2 cellular contexts compared by ENCODE assay signal in the genomic region with DNA sequence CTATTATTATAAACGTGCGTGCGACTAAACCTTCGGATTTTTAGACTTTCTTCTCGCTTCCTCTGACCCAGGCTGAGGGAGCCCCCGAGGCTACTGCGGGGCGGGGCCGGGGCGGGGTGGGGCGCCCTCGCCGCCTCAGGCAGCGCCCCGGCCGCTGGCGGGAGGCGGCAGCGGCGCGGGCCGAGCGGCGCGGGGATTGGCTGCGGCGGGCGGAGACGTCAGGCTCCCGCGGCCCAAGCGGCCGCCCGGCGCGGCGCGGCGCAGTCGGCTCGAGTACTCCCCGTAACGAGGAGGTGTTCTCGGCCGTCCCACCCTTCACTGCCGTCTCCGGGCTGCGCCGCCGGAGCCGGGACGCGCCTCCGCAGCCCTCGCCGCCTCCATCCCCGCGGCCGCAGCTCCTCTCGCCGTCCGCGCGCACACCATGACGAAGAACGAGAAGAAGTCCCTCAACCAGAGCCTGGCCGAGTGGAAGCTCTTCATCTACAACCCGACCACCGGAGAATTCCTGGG.
A peak's percentile ranks its signal among the peaks of the same experiment; 100 is the strongest.
TF ChIP-seq lines count a peak whose summit lies in the region.

A gene (plus strand): TSS at position 263 of the 510 bp plus-strand sequence. CDS start 159 bp downstream, at position 422.

TF ChIP-seq in A549, 52 proteins besides CTCF, POLR2A, EP300 and RAD21 (continued from another document):
- TF ChIP-seq, protein P1, sequence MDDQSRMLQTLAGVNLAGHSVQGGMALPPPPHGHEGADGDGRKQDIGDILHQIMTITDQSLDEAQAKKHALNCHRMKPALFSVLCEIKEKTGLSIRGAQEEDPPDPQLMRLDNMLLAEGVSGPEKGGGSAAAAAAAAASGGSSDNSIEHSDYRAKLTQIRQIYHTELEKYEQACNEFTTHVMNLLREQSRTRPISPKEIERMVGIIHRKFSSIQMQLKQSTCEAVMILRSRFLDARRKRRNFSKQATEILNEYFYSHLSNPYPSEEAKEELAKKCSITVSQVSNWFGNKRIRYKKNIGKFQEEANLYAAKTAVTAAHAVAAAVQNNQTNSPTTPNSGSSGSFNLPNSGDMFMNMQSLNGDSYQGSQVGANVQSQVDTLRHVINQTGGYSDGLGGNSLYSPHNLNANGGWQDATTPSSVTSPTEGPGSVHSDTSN (IDR thresholded peaks at IDR 0.05): no peak
- TF ChIP-seq, protein P2, sequence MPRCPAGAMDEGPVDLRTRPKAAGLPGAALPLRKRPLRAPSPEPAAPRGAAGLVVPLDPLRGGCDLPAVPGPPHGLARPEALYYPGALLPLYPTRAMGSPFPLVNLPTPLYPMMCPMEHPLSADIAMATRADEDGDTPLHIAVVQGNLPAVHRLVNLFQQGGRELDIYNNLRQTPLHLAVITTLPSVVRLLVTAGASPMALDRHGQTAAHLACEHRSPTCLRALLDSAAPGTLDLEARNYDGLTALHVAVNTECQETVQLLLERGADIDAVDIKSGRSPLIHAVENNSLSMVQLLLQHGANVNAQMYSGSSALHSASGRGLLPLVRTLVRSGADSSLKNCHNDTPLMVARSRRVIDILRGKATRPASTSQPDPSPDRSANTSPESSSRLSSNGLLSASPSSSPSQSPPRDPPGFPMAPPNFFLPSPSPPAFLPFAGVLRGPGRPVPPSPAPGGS (IDR thresholded peaks at IDR 0.05): peak; percentile 91; the same call in 2 of the 3 replicates
- TF ChIP-seq FOSB (CRISPR knock-in tag; IDR thresholded peaks at IDR 0.05) (no peak), JUNB (IDR thresholded peaks at IDR 0.05) (no peak)
- TF ChIP-seq, protein P3, sequence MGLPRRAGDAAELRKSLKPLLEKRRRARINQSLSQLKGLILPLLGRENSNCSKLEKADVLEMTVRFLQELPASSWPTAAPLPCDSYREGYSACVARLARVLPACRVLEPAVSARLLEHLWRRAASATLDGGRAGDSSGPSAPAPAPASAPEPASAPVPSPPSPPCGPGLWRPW (IDR thresholded peaks at IDR 0.05): no peak
TF ChIP-seq in A549: peak in this region for 5.

TF ChIP-seq in WTC11, 78 proteins besides CTCF, POLR2A, EP300 and RAD21 (continued from another document and continues in another):
- TF ChIP-seq, protein P4, sequence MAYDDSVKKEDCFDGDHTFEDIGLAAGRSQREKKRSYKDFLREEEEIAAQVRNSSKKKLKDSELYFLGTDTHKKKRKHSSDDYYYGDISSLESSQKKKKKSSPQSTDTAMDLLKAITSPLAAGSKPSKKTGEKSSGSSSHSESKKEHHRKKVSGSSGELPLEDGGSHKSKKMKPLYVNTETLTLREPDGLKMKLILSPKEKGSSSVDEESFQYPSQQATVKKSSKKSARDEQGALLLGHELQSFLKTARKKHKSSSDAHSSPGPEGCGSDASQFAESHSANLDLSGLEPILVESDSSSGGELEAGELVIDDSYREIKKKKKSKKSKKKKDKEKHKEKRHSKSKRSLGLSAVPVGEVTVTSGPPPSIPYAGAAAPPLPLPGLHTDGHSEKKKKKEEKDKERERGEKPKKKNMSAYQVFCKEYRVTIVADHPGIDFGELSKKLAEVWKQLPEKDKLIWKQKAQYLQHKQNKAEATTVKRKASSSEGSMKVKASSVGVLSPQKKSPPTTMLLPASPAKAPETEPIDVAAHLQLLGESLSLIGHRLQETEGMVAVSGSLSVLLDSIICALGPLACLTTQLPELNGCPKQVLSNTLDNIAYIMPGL (CRISPR knock-in tag; IDR thresholded peaks at IDR 0.05): peak; percentile 55; the same call in 1 of the 2 replicates
- no peak; the same call in 1 of the 2 replicates for TF ChIP-seq TEAD4 (CRISPR knock-in tag; IDR thresholded peaks at IDR 0.05)
- no peak for TF ChIP-seq PRRX2 (CRISPR knock-in tag; IDR thresholded peaks at IDR 0.05)
- TF ChIP-seq RELA (CRISPR knock-in tag; IDR thresholded peaks at IDR 0.05; ENCODE audit: borderline replicate concordance): no peak
- TF ChIP-seq, protein P5, sequence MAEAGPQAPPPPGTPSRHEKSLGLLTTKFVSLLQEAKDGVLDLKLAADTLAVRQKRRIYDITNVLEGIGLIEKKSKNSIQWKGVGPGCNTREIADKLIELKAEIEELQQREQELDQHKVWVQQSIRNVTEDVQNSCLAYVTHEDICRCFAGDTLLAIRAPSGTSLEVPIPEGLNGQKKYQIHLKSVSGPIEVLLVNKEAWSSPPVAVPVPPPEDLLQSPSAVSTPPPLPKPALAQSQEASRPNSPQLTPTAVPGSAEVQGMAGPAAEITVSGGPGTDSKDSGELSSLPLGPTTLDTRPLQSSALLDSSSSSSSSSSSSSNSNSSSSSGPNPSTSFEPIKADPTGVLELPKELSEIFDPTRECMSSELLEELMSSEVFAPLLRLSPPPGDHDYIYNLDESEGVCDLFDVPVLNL (CRISPR knock-in tag; IDR thresholded peaks at IDR 0.05; ENCODE audit: borderline replicate concordance, low read depth): no peak
- no peak for TF ChIP-seq ZNF232 (CRISPR knock-in tag; IDR thresholded peaks at IDR 0.05)
- TF ChIP-seq, protein P6, sequence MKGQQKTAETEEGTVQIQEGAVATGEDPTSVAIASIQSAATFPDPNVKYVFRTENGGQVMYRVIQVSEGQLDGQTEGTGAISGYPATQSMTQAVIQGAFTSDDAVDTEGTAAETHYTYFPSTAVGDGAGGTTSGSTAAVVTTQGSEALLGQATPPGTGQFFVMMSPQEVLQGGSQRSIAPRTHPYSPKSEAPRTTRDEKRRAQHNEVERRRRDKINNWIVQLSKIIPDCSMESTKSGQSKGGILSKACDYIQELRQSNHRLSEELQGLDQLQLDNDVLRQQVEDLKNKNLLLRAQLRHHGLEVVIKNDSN (CRISPR knock-in tag; IDR thresholded peaks at IDR 0.05): no peak
- TF ChIP-seq, protein P7, sequence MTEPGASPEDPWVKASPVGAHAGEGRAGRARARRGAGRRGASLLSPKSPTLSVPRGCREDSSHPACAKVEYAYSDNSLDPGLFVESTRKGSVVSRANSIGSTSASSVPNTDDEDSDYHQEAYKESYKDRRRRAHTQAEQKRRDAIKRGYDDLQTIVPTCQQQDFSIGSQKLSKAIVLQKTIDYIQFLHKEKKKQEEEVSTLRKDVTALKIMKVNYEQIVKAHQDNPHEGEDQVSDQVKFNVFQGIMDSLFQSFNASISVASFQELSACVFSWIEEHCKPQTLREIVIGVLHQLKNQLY (CRISPR knock-in tag; IDR thresholded peaks at IDR 0.05): no peak
- TF ChIP-seq, protein P8, sequence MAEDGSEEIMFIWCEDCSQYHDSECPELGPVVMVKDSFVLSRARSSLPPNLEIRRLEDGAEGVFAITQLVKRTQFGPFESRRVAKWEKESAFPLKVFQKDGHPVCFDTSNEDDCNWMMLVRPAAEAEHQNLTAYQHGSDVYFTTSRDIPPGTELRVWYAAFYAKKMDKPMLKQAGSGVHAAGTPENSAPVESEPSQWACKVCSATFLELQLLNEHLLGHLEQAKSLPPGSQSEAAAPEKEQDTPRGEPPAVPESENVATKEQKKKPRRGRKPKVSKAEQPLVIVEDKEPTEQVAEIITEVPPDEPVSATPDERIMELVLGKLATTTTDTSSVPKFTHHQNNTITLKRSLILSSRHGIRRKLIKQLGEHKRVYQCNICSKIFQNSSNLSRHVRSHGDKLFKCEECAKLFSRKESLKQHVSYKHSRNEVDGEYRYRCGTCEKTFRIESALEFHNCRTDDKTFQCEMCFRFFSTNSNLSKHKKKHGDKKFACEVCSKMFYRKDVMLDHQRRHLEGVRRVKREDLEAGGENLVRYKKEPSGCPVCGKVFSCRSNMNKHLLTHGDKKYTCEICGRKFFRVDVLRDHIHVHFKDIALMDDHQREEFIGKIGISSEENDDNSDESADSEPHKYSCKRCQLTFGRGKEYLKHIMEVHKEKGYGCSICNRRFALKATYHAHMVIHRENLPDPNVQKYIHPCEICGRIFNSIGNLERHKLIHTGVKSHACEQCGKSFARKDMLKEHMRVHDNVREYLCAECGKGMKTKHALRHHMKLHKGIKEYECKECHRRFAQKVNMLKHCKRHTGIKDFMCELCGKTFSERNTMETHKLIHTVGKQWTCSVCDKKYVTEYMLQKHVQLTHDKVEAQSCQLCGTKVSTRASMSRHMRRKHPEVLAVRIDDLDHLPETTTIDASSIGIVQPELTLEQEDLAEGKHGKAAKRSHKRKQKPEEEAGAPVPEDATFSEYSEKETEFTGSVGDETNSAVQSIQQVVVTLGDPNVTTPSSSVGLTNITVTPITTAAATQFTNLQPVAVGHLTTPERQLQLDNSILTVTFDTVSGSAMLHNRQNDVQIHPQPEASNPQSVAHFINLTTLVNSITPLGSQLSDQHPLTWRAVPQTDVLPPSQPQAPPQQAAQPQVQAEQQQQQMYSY (CRISPR knock-in tag; IDR thresholded peaks at IDR 0.05): no peak
- TF ChIP-seq, protein P9, sequence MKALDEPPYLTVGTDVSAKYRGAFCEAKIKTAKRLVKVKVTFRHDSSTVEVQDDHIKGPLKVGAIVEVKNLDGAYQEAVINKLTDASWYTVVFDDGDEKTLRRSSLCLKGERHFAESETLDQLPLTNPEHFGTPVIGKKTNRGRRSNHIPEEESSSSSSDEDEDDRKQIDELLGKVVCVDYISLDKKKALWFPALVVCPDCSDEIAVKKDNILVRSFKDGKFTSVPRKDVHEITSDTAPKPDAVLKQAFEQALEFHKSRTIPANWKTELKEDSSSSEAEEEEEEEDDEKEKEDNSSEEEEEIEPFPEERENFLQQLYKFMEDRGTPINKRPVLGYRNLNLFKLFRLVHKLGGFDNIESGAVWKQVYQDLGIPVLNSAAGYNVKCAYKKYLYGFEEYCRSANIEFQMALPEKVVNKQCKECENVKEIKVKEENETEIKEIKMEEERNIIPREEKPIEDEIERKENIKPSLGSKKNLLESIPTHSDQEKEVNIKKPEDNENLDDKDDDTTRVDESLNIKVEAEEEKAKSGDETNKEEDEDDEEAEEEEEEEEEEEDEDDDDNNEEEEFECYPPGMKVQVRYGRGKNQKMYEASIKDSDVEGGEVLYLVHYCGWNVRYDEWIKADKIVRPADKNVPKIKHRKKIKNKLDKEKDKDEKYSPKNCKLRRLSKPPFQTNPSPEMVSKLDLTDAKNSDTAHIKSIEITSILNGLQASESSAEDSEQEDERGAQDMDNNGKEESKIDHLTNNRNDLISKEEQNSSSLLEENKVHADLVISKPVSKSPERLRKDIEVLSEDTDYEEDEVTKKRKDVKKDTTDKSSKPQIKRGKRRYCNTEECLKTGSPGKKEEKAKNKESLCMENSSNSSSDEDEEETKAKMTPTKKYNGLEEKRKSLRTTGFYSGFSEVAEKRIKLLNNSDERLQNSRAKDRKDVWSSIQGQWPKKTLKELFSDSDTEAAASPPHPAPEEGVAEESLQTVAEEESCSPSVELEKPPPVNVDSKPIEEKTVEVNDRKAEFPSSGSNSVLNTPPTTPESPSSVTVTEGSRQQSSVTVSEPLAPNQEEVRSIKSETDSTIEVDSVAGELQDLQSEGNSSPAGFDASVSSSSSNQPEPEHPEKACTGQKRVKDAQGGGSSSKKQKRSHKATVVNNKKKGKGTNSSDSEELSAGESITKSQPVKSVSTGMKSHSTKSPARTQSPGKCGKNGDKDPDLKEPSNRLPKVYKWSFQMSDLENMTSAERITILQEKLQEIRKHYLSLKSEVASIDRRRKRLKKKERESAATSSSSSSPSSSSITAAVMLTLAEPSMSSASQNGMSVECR (CRISPR knock-in tag; IDR thresholded peaks at IDR 0.05; ENCODE audit: borderline replicate concordance): 0 out of 2 replicates have a peak, but pooled peaks have one; percentile 24
- no peak for TF ChIP-seq ZNF121 (CRISPR knock-in tag; IDR thresholded peaks at IDR 0.05)
- no peak for TF ChIP-seq ZNF416 (CRISPR knock-in tag; IDR thresholded peaks at IDR 0.05)
- no peak for TF ChIP-seq FOXP1 (CRISPR knock-in tag; IDR thresholded peaks at IDR 0.05; ENCODE audit: borderline replicate concordance)
- 0 out of 2 replicates have a peak, but pooled peaks have one; percentile 23 for TF ChIP-seq SMAD3 (CRISPR knock-in tag; IDR thresholded peaks at IDR 0.05; ENCODE audit: borderline replicate concordance)
- TF ChIP-seq GRHL2 (CRISPR knock-in tag; IDR thresholded peaks at IDR 0.05; ENCODE audit: insufficient replicate concordance, severe bottlenecking): no peak
- TF ChIP-seq, protein P10, sequence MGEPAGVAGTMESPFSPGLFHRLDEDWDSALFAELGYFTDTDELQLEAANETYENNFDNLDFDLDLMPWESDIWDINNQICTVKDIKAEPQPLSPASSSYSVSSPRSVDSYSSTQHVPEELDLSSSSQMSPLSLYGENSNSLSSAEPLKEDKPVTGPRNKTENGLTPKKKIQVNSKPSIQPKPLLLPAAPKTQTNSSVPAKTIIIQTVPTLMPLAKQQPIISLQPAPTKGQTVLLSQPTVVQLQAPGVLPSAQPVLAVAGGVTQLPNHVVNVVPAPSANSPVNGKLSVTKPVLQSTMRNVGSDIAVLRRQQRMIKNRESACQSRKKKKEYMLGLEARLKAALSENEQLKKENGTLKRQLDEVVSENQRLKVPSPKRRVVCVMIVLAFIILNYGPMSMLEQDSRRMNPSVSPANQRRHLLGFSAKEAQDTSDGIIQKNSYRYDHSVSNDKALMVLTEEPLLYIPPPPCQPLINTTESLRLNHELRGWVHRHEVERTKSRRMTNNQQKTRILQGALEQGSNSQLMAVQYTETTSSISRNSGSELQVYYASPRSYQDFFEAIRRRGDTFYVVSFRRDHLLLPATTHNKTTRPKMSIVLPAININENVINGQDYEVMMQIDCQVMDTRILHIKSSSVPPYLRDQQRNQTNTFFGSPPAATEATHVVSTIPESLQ (CRISPR knock-in tag; IDR thresholded peaks at IDR 0.05): no peak
- TF ChIP-seq MYBL2 (CRISPR knock-in tag; IDR thresholded peaks at IDR 0.05): peak; percentile 66; the same call in 1 of the 2 replicates
- TF ChIP-seq, protein P11, sequence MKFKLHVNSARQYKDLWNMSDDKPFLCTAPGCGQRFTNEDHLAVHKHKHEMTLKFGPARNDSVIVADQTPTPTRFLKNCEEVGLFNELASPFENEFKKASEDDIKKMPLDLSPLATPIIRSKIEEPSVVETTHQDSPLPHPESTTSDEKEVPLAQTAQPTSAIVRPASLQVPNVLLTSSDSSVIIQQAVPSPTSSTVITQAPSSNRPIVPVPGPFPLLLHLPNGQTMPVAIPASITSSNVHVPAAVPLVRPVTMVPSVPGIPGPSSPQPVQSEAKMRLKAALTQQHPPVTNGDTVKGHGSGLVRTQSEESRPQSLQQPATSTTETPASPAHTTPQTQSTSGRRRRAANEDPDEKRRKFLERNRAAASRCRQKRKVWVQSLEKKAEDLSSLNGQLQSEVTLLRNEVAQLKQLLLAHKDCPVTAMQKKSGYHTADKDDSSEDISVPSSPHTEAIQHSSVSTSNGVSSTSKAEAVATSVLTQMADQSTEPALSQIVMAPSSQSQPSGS (CRISPR knock-in tag; IDR thresholded peaks at IDR 0.05; ENCODE audit: borderline replicate concordance, low read depth): 0 out of 2 replicates have a peak, but pooled peaks have one; percentile 19
- TF ChIP-seq, protein P12, sequence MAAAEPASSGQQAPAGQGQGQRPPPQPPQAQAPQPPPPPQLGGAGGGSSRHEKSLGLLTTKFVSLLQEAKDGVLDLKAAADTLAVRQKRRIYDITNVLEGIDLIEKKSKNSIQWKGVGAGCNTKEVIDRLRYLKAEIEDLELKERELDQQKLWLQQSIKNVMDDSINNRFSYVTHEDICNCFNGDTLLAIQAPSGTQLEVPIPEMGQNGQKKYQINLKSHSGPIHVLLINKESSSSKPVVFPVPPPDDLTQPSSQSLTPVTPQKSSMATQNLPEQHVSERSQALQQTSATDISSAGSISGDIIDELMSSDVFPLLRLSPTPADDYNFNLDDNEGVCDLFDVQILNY (CRISPR knock-in tag; IDR thresholded peaks at IDR 0.05): no peak
- TF ChIP-seq FOXK1 (CRISPR knock-in tag; IDR thresholded peaks at IDR 0.05): 0 out of 2 replicates have a peak, but pooled peaks have one; percentile 12
- TF ChIP-seq ZNF671 (CRISPR knock-in tag; IDR thresholded peaks at IDR 0.05): no peak
- peak; percentile 43; the same call in 1 of the 2 replicates for TF ChIP-seq ZNF423 (CRISPR knock-in tag; IDR thresholded peaks at IDR 0.05)
